Comparison of ENCODE assay signal across 9 cellular contexts in the genomic region with DNA sequence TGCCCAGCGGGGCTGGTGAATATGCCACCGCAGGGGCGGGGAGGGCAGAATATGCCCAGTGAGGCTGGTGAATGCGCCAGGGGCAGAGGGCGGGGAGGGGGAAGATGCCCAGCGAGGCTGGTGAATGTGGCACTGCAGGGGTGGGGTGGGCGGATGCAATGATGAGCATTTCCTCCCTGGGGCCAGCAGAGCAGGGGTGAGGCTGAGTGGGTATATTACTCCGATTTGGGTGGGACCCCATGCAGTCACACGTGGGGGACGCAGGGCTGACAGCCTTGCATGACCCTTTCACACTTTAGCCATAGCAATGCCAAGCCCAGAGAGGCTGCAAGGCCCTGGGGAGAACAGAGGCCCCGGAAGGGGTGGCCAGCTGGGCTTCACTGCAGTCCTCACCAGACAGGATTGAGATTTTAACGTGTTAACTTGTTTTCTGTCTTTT. TPM values are rescaled to one million over a fixed set of nuclear protein-coding genes. Genes with fewer than 3 reads are reported as not detected.
DNase-seq lines count a peak whose midpoint lies in the region; ATAC-seq and TF ChIP-seq lines count a peak whose summit lies in the region.
"Had no signal": no experiment of that assay in that cellular context is flagged by ENCODE, and none has a peak within 500 bp of the region (broad histone marks: within the 10 kb centered on the region; RNA-seq: fewer than 3 reads in every experiment).

No MANE protein-coding gene starts in this region.

- 26% methylated on average over 11 of the region's 12 CpGs for WGBS in HUES64
- 21 to 52% methylated on average over 6 to 12 of the region's 12 CpGs for WGBS in gastroesophageal sphincter (ENCODE audit: low coverage in 1 of 2), 2 donors

- peaks cover 51% of the 10 kb centered on the region for H3K4me1 Mint-ChIP-seq in activated CD4-positive, alpha-beta memory T cell treated with anti-CD3 and anti-CD28 coated beads for 36 hours (ENCODE audit: low read depth)
- peaks cover 62% of the 10 kb centered on the region for H3K4me1 Mint-ChIP-seq in stimulated activated effector memory CD8-positive, alpha-beta T cell treated with anti-CD3 and anti-CD28 coated beads, Interleukin-12 subunit alpha, Interleukin-12 subunit beta, amount 100 ng/mL, for 72 hours

- peak; percentile 81 for DNase-seq in activated CD4-positive, alpha-beta memory T cell treated with anti-CD3 and anti-CD28 coated beads for 36 hours
- DNase-seq in germinal center (ENCODE audit: low spot score) (peak; percentile 72), SHP77 treated with DMSO at 0.1 percent for 48 hours (lab: John Stamatoyannopoulos, UW) (no peak)
- peak; percentile 33 to 75 for DNase-seq in stimulated activated effector memory CD8-positive, alpha-beta T cell treated with anti-CD3 and anti-CD28 coated beads, Interleukin-12 subunit alpha, Interleukin-12 subunit beta, amount 100 ng/mL, for 72 hours (ENCODE audit: low spot score in 2 of 2)
- DNase-seq: stomach had no signal

- intact Hi-C loops in activated CD4-positive, alpha-beta memory T cell treated with anti-CD3 and anti-CD28 coated beads for 36 hours (cut with micrococcal nuclease) = no loop called here

- POLR2A ChIA-PET in activated CD4-positive, alpha-beta memory T cell treated with anti-CD3 and anti-CD28 coated beads for 36 hours (lab: Charles Lee) = interaction anchor here (2.4 kb wide), 2 partner anchors 12 to 17 kb away, joined by 13 to 17 read pairs; no protein-coding TSS in a partner anchor

- no peaks in the 10 kb centered on the region for H3K27me3 Mint-ChIP-seq in activated CD4-positive, alpha-beta memory T cell treated with anti-CD3 and anti-CD28 coated beads for 36 hours

- no peaks in the 10 kb centered on the region for H3K9me3 ChIP-seq in HUES64 (ENCODE audit: insufficient read depth, low read depth, low read length)
- peaks cover 0 to 5% (median 0%) of the 10 kb centered on the region in 3 donors for H3K9me3 ChIP-seq in gastroesophageal sphincter

- TF ChIP-seq POLR2A in gastroesophageal sphincter (IDR thresholded peaks at IDR 0.05) = no peak

- H3K27me3 ChIP-seq in HUES64 (ENCODE audit: insufficient read depth, low read length) = peaks cover 79% of the 10 kb centered on the region
- peaks cover 95% of the 10 kb centered on the region for H3K27me3 ChIP-seq in gastroesophageal sphincter

- H3K4me1 ChIP-seq in HUES64 (ENCODE audit: insufficient read depth, low read length) (peaks cover 21% of the 10 kb centered on the region), gastroesophageal sphincter (peaks cover 0 to 38% (median 17%) of the 10 kb centered on the region in 3 donors)

- H3K27ac ChIP-seq in HUES64 (ENCODE audit: low read depth, low read length) (no peak overlapping the region), gastroesophageal sphincter (no peak overlapping the region)

- H3K9ac ChIP-seq in HUES64 (ENCODE audit: low read depth, low read length) = no peak overlapping the region

- H3K27ac Mint-ChIP-seq in activated CD4-positive, alpha-beta memory T cell treated with anti-CD3 and anti-CD28 coated beads for 36 hours = peak overlapping the region; percentile 86
- peak overlapping the region; percentile 96 for H3K27ac Mint-ChIP-seq in stimulated activated effector memory CD8-positive, alpha-beta T cell treated with anti-CD3 and anti-CD28 coated beads, Interleukin-12 subunit alpha, Interleukin-12 subunit beta, amount 100 ng/mL, for 72 hours

- no peaks in the 10 kb centered on the region for H3K9me3 Mint-ChIP-seq in activated CD4-positive, alpha-beta memory T cell treated with anti-CD3 and anti-CD28 coated beads for 36 hours
- no peaks in the 10 kb centered on the region for H3K9me3 Mint-ChIP-seq in stimulated activated effector memory CD8-positive, alpha-beta T cell treated with anti-CD3 and anti-CD28 coated beads, Interleukin-12 subunit alpha, Interleukin-12 subunit beta, amount 100 ng/mL, for 72 hours

- peak; percentile 14 for ATAC-seq in stimulated activated effector memory CD8-positive, alpha-beta T cell treated with anti-CD3 and anti-CD28 coated beads, Interleukin-12 subunit alpha, Interleukin-12 subunit beta, amount 100 ng/mL, for 72 hours
- ATAC-seq in HG03135 (IDR thresholded peaks at IDR 0.05; ENCODE audit: unreplicated experiment) = no peak
- no peak for ATAC-seq in gastroesophageal sphincter

- no peaks in the 10 kb centered on the region for H3K36me3 Mint-ChIP-seq in activated CD4-positive, alpha-beta memory T cell treated with anti-CD3 and anti-CD28 coated beads for 36 hours
- H3K36me3 Mint-ChIP-seq in stimulated activated effector memory CD8-positive, alpha-beta T cell treated with anti-CD3 and anti-CD28 coated beads, Interleukin-12 subunit alpha, Interleukin-12 subunit beta, amount 100 ng/mL, for 72 hours = peaks cover 17% of the 10 kb centered on the region

- no peak for TF ChIP-seq EP300 in gastroesophageal sphincter (IDR thresholded peaks at IDR 0.05)

- peak overlapping the region; percentile 73 for H3K4me3 Mint-ChIP-seq in activated CD4-positive, alpha-beta memory T cell treated with anti-CD3 and anti-CD28 coated beads for 36 hours
- H3K4me3 Mint-ChIP-seq in stimulated activated effector memory CD8-positive, alpha-beta T cell treated with anti-CD3 and anti-CD28 coated beads, Interleukin-12 subunit alpha, Interleukin-12 subunit beta, amount 100 ng/mL, for 72 hours = peak overlapping the region; percentile 98

- TF ChIP-seq CTCF in gastroesophageal sphincter (IDR thresholded peaks at IDR 0.05) = no peak

- H3K4me3 ChIP-seq in HUES64 (ENCODE audit: low read length) (0 out of 2 replicates have a peak overlapping the region, but pooled peaks have one; percentile 42), gastroesophageal sphincter (no peak overlapping the region)

- H3K36me3 ChIP-seq in HUES64 (ENCODE audit: insufficient read depth, low read length) (no peaks in the 10 kb centered on the region), gastroesophageal sphincter (no peaks in the 10 kb centered on the region)
- H3K36me3 ChIP-seq: stomach had no signal

- CTCF ChIA-PET in activated CD4-positive, alpha-beta memory T cell treated with anti-CD3 and anti-CD28 coated beads for 36 hours (lab: Charles Lee) = interaction anchor here (2.4 to 10.0 kb wide), 6 partner anchors 11 to 207 kb away, joined by 8 to 84 read pairs (median 38); a partner anchor contains a TSS

RNA-seq across cellular contexts. Expression of a gene that starts 9.3 kb away (rescaled TPM):
- 41.1 TPM for polyA plus RNA-seq in HUES64 (2013, experiment 1 of 2)
- polyA plus RNA-seq in HUES64 (2013, experiment 2 of 2) = 33.9 TPM
- 10 to 100 TPM; 60.7 to 64.6 TPM for total RNA-seq in activated CD4-positive, alpha-beta memory T cell treated with anti-CD3 and anti-CD28 coated beads for 36 hours
- total RNA-seq in gastroesophageal sphincter = 10 to 100 TPM; 15.7 to 53.9 (median 36.4) TPM

RNA-seq across cellular contexts. Expression of a gene that starts 9.9 kb away (rescaled TPM):
- polyA plus RNA-seq in HUES64 (2013, experiment 1 of 2) = 0.85 TPM
- polyA plus RNA-seq in HUES64 (2013, experiment 2 of 2) = 0.76 TPM
- 100 to 1,000 TPM; 242 to 247 TPM for total RNA-seq in activated CD4-positive, alpha-beta memory T cell treated with anti-CD3 and anti-CD28 coated beads for 36 hours
- 100 to 1,000 TPM in 1 of 4 donors, 10 to 100 TPM in 3; 10.4 to 112 (median 41.4) TPM for total RNA-seq in gastroesophageal sphincter
- total RNA-seq: RPMI7951 had no signal

RNA-seq across cellular contexts. Expression of a gene that starts 57.1 kb away (rescaled TPM):
- polyA plus RNA-seq in HUES64 (2013, experiment 1 of 2) = 126 TPM
- 128 TPM for polyA plus RNA-seq in HUES64 (2013, experiment 2 of 2)
- 10 to 100 TPM; 43.0 to 44.4 TPM for total RNA-seq in activated CD4-positive, alpha-beta memory T cell treated with anti-CD3 and anti-CD28 coated beads for 36 hours
- total RNA-seq in gastroesophageal sphincter = 100 to 1,000 TPM; 217 to 419 (median 313) TPM

Comparison
In these comparisons a context has a peak if more than half of its experiments do, and no peak if none do; other contexts are left out.
1. RNA of a gene that starts 57.1 kb away (total RNA-seq): 217 to 419 TPM in gastroesophageal sphincter; 43.0 to 44.4 TPM in activated CD4-positive, alpha-beta memory T cell treated with anti-CD3 and anti-CD28 coated beads for 36 hours; every median in the first group is over 4 times any median in the second.